ENCODE assay signal across 21 cellular contexts in genomic region chrX:129792586-129793291, GRCh38. TPM values are rescaled to one million over a fixed set of nuclear protein-coding genes. Genes with fewer than 3 reads are reported as not detected.
DNase-seq lines count a peak whose midpoint lies in the region; ATAC-seq and TF ChIP-seq lines count a peak whose summit lies in the region.
"Had no signal": no experiment of that assay in that cellular context is flagged by ENCODE, and none has a peak within 500 bp of the region (broad histone marks: within the 10 kb centered on the region; RNA-seq: fewer than 3 reads in every experiment).

No MANE protein-coding gene starts in this region.

- H3K27ac ChIP-seq in A673 (ENCODE audit: low read depth, low read length, poor library complexity, severe bottlenecking), result no peak overlapping the region
- H3K27ac ChIP-seq: KMS-11, PC-9, RWPE1 had no signal

- no peaks in the 10 kb centered on the region for H3K9me3 ChIP-seq in A673 (ENCODE audit: low read depth, low read length, poor library complexity, severe bottlenecking)

- POLR2A ChIA-PET in A673 (lab: Charles Lee; ENCODE audit: low non-redundant PET), result interaction anchor here (0.6 kb wide), 1 partner anchor 146 kb away, joined by 3 read pairs; no protein-coding TSS in a partner anchor

- H3K27me3 ChIP-seq in A673 (replicated peaks; ENCODE audit: insufficient read depth, low read depth, low read length, poor library complexity), result no peaks in the 10 kb centered on the region

- H3K4me1 Mint-ChIP-seq in natural killer cell (peaks cover 4 to 22% of the 10 kb centered on the region in 2 donors), IgD-negative memory B cell (peaks cover 0 to 4% (median 4%) of the 10 kb centered on the region in 3 donors), immature natural killer cell (peaks cover 32 to 33% of the 10 kb centered on the region in 2 donors)
- H3K4me1 Mint-ChIP-seq in natural killer cell treated with Interleukin-12 subunit alpha and Interleukin-12 subunit beta and Interleukin-15 and Interleukin-18, amount 100 ng/mL, for 72 hours (ENCODE audit: low read depth in 2 of 2), result peaks cover 9 to 17% of the 10 kb centered on the region in 2 donors
- peaks cover under 1% of the 10 kb centered on the region for H3K4me1 Mint-ChIP-seq in stimulated activated effector memory CD8-positive, alpha-beta T cell treated with anti-CD3 and anti-CD28 coated beads, Interleukin-12 subunit alpha, Interleukin-12 subunit beta, amount 100 ng/mL, for 72 hours

- no peak for DNase-seq in natural killer cell
- no peak for DNase-seq in natural killer cell treated with Interleukin-12 subunit alpha and Interleukin-12 subunit beta and Interleukin-15 and Interleukin-18, amount 100 ng/mL, for 72 hours (ENCODE audit: low spot score)
- no peak for DNase-seq in immature natural killer cell
- no peak for DNase-seq in stimulated activated effector memory CD8-positive, alpha-beta T cell treated with anti-CD3 and anti-CD28 coated beads, Interleukin-12 subunit alpha, Interleukin-12 subunit beta, amount 100 ng/mL, for 72 hours (ENCODE audit: low spot score in 2 of 2)
- DNase-seq in foreskin melanocyte, result no peak
- no peak for DNase-seq in A673 (ENCODE audit: low spot score)
- no peak for DNase-seq in posterior vena cava (ENCODE audit: low spot score)
- DNase-seq: ACHN, AML-193, EL, NCI-H1930, NCI-H226, NCI-H524, NCI-H82, PC-9, SIG-M5 had no signal

- no peaks in the 10 kb centered on the region for H3K36me3 ChIP-seq in A673 (ENCODE audit: insufficient read depth, low read length, poor library complexity, severe bottlenecking)

- no peak for ATAC-seq in natural killer cell
- no peak for ATAC-seq in natural killer cell treated with Interleukin-12 subunit alpha and Interleukin-12 subunit beta and Interleukin-15 and Interleukin-18, amount 100 ng/mL, for 72 hours
- ATAC-seq in stimulated activated effector memory CD8-positive, alpha-beta T cell treated with anti-CD3 and anti-CD28 coated beads, Interleukin-12 subunit alpha, Interleukin-12 subunit beta, amount 100 ng/mL, for 72 hours, result no peak

- no peak overlapping the region for H3K4me3 Mint-ChIP-seq in natural killer cell
- no peak overlapping the region for H3K4me3 Mint-ChIP-seq in natural killer cell treated with Interleukin-12 subunit alpha and Interleukin-12 subunit beta and Interleukin-15 and Interleukin-18, amount 100 ng/mL, for 72 hours
- peak overlapping the region in 1 of 4 donors; percentile 73 for H3K4me3 Mint-ChIP-seq in IgD-negative memory B cell
- H3K4me3 Mint-ChIP-seq in immature natural killer cell, result no peak overlapping the region
- no peak overlapping the region for H3K4me3 Mint-ChIP-seq in stimulated activated effector memory CD8-positive, alpha-beta T cell treated with anti-CD3 and anti-CD28 coated beads, Interleukin-12 subunit alpha, Interleukin-12 subunit beta, amount 100 ng/mL, for 72 hours

- no peak for TF ChIP-seq CTCF in natural killer cell (IDR thresholded peaks at IDR 0.05)
- TF ChIP-seq CTCF in A673 (conservative IDR thresholded peaks at IDR 0.05; ENCODE audit: low read depth, low read length), result no peak

- H3K9me3 Mint-ChIP-seq in natural killer cell (no peaks in the 10 kb centered on the region), IgD-negative memory B cell (no peaks in the 10 kb centered on the region), immature natural killer cell (no peaks in the 10 kb centered on the region)
- H3K9me3 Mint-ChIP-seq in natural killer cell treated with Interleukin-12 subunit alpha and Interleukin-12 subunit beta and Interleukin-15 and Interleukin-18, amount 100 ng/mL, for 72 hours, result no peaks in the 10 kb centered on the region
- H3K9me3 Mint-ChIP-seq in stimulated activated effector memory CD8-positive, alpha-beta T cell treated with anti-CD3 and anti-CD28 coated beads, Interleukin-12 subunit alpha, Interleukin-12 subunit beta, amount 100 ng/mL, for 72 hours, result no peaks in the 10 kb centered on the region

- H3K4me3 ChIP-seq in A673 (ENCODE audit: low read depth, low read length, poor library complexity, severe bottlenecking), result no peak overlapping the region
- H3K4me3 ChIP-seq: PC-9 had no signal

- H3K4me1 ChIP-seq in A673 (ENCODE audit: insufficient read depth, low read length, poor library complexity, severe bottlenecking), result no peaks in the 10 kb centered on the region

- no peaks in the 10 kb centered on the region for H3K36me3 Mint-ChIP-seq in natural killer cell
- H3K36me3 Mint-ChIP-seq in natural killer cell treated with Interleukin-12 subunit alpha and Interleukin-12 subunit beta and Interleukin-15 and Interleukin-18, amount 100 ng/mL, for 72 hours, result no peaks in the 10 kb centered on the region
- peaks cover 7% of the 10 kb centered on the region for H3K36me3 Mint-ChIP-seq in IgD-negative memory B cell
- H3K36me3 Mint-ChIP-seq in immature natural killer cell, result peaks cover 5 to 36% (median 11%) of the 10 kb centered on the region in 3 donors
- H3K36me3 Mint-ChIP-seq in stimulated activated effector memory CD8-positive, alpha-beta T cell treated with anti-CD3 and anti-CD28 coated beads, Interleukin-12 subunit alpha, Interleukin-12 subunit beta, amount 100 ng/mL, for 72 hours, result peaks cover 100% of the 10 kb centered on the region

- no TSS peak for BruUV-seq in A673 (replicated peaks; lab: Mats Ljungman, UMichigan)

- intact Hi-C loops in natural killer cell (cut with micrococcal nuclease) (no loop called here), A673 (cut with micrococcal nuclease; ENCODE audit: unreplicated experiment) (no loop called here), posterior vena cava (cut with DNase I) (no loop called here)

- peak overlapping the region; percentile 70 to 74 for H3K27ac Mint-ChIP-seq in natural killer cell
- H3K27ac Mint-ChIP-seq in natural killer cell treated with Interleukin-12 subunit alpha and Interleukin-12 subunit beta and Interleukin-15 and Interleukin-18, amount 100 ng/mL, for 72 hours, result peak overlapping the region in 1 of 2 donors; percentile 19
- H3K27ac Mint-ChIP-seq in IgD-negative memory B cell, result peak overlapping the region in 2 of 3 donors; percentile 31 to 51
- peak overlapping the region in 4 of 6 donors; percentile 40 to 80 (median 64) for H3K27ac Mint-ChIP-seq in immature natural killer cell
- peak overlapping the region; percentile 68 for H3K27ac Mint-ChIP-seq in stimulated activated effector memory CD8-positive, alpha-beta T cell treated with anti-CD3 and anti-CD28 coated beads, Interleukin-12 subunit alpha, Interleukin-12 subunit beta, amount 100 ng/mL, for 72 hours

- CTCF ChIA-PET in A673 (lab: Charles Lee), result no interaction called here

- H3K27me3 Mint-ChIP-seq in natural killer cell (ENCODE audit: low read depth in 2 of 2) (no peaks in the 10 kb centered on the region), IgD-negative memory B cell (no peaks in the 10 kb centered on the region), immature natural killer cell (ENCODE audit: low read depth in 3 of 3) (peaks cover 0 to 4% (median 2%) of the 10 kb centered on the region in 3 donors)
- H3K27me3 Mint-ChIP-seq in natural killer cell treated with Interleukin-12 subunit alpha and Interleukin-12 subunit beta and Interleukin-15 and Interleukin-18, amount 100 ng/mL, for 72 hours, result no peaks in the 10 kb centered on the region

RNA-seq across cellular contexts. Expression of gene SASH3, which starts 13.0 kb away (rescaled TPM):
- 100 to 1,000 TPM; 356 to 403 (median 392) TPM for total RNA-seq in natural killer cell
- 100 to 1,000 TPM; 243 to 317 TPM for total RNA-seq in natural killer cell treated with Interleukin-12 subunit alpha and Interleukin-12 subunit beta and Interleukin-15 and Interleukin-18, amount 100 ng/mL, for 72 hours
- polyA plus RNA-seq in IgD-negative memory B cell, result 203 TPM
- 100 to 1,000 TPM; 254 to 569 (median 270) TPM for polyA plus RNA-seq in immature natural killer cell
- total RNA-seq in A673 (2021), result not detected in 2 replicates
- 10 to 100 TPM; 11.6 to 18.5 TPM for total RNA-seq in posterior vena cava
- total RNA-seq: H7, M059J, PC-9 had no signal

RNA-seq across cellular contexts. Expression of gene ZDHHC9, which starts 50.9 kb away (rescaled TPM):
- total RNA-seq in natural killer cell (1 to 10 TPM; 1.0 to 3.0 (median 2.1) TPM), A673 (2021) (17.1 and 19.4 TPM in 2 replicates), posterior vena cava (10 to 100 TPM; 23.0 to 23.7 TPM)
- total RNA-seq in natural killer cell treated with Interleukin-12 subunit alpha and Interleukin-12 subunit beta and Interleukin-15 and Interleukin-18, amount 100 ng/mL, for 72 hours, result 10 to 100 TPM; 10.3 to 11.1 TPM
- polyA plus RNA-seq in IgD-negative memory B cell (4.8 TPM), immature natural killer cell (1 to 10 TPM; 1.4 to 2.2 (median 1.6) TPM)

RNA-seq across cellular contexts. Expression of gene XPNPEP2, which starts 54.0 kb away (rescaled TPM):
- total RNA-seq in natural killer cell (1 to 10 TPM in 2 of 3 donors, under 1 TPM in 1; 0.96 to 2.6 (median 1.6) TPM), A673 (2021) (not detected in 2 replicates), posterior vena cava (10 to 100 TPM; 11.3 to 29.3 TPM)
- under 1 TPM; 0.14 to 0.55 TPM for total RNA-seq in natural killer cell treated with Interleukin-12 subunit alpha and Interleukin-12 subunit beta and Interleukin-15 and Interleukin-18, amount 100 ng/mL, for 72 hours
- polyA plus RNA-seq in IgD-negative memory B cell (0.26 TPM), immature natural killer cell (1 to 10 TPM in 2 of 3 donors, under 1 TPM in 1; 0.60 to 2.9 (median 2.7) TPM)
- total RNA-seq: M059J, PC-9 had no signal

Comparison
In these comparisons a context has a peak if more than half of its experiments do, and no peak if none do; other contexts are left out.
1. RNA of gene SASH3, which starts 13.0 kb away (total RNA-seq): 356 to 403 TPM in natural killer cell, 243 to 317 TPM in natural killer cell treated with Interleukin-12 subunit alpha and Interleukin-12 subunit beta and Interleukin-15 and Interleukin-18, amount 100 ng/mL, for 72 hours and 11.6 to 18.5 TPM in posterior vena cava; not detected in A673; every median in the first group is over 10 times any median in the second.